In the genomic region with DNA sequence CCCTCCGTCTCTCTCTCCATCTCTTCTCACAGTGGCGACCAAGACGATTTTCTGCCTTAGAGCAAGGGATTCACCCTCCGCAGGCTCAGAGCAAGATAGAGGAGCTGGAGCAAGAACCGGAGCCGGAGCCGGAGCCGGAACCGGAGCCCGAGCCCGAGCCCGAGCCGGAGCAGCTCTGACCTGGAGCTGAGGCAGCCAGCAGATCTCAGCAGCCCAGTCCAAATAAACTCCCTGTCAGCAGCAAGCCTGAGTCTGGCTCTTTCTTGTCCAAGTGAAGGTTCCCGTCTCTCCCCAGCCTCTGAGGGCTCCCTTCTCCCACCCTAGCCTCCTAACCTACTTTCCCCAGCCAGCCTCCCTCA, we compare ENCODE assay signal across 8 cellular contexts. TPM values are rescaled to one million over a fixed set of nuclear protein-coding genes. Genes with fewer than 3 reads are reported as not detected.
A peak's percentile ranks its signal among the peaks of the same experiment; 100 is the strongest.
DNase-seq lines count a peak whose midpoint lies in the region; ATAC-seq and TF ChIP-seq lines count a peak whose summit lies in the region.

No MANE protein-coding gene starts in this region.

- no peaks in the 10 kb centered on the region for H3K9me3 ChIP-seq in AG04450 (ENCODE audit: control insufficient read depth, insufficient read depth, low read length)
- no peaks in the 10 kb centered on the region for H3K9me3 ChIP-seq in liver (ENCODE audit: control insufficient read depth in 4 of 4, low read length in 3 of 4)
- no peaks in the 10 kb centered on the region for H3K9me3 ChIP-seq in upper lobe of left lung

- H3K27ac ChIP-seq in AG04450 (ENCODE audit: low read depth, low read length): peak overlapping the region; percentile 39
- no peak overlapping the region for H3K27ac ChIP-seq in brain microvascular endothelial cell
- peak overlapping the region; percentile 50 to 90 for H3K27ac ChIP-seq in liver (ENCODE audit: low read depth in 1 of 2, low read length in 2 of 2)
- H3K27ac ChIP-seq in upper lobe of left lung: peak overlapping the region; percentile 25 to 68 (median 48)

- H3K27me3 ChIP-seq in AG04450 (ENCODE audit: control insufficient read depth, insufficient read depth, low read length): no peaks in the 10 kb centered on the region
- H3K27me3 ChIP-seq in brain microvascular endothelial cell (replicated peaks): no peaks in the 10 kb centered on the region
- H3K27me3 ChIP-seq in liver (ENCODE audit: control insufficient read depth in 4 of 4, insufficient read depth in 4 of 4, low read length in 3 of 4): no peaks in the 10 kb centered on the region
- H3K27me3 ChIP-seq in upper lobe of left lung: peaks cover 0 to 2% (median 0%) of the 10 kb centered on the region in 4 donors

- TF ChIP-seq CTCF in AG04450 (IDR thresholded peaks at IDR 0.05; ENCODE audit: low read depth, low read length) (no peak), brain microvascular endothelial cell (IDR thresholded peaks at IDR 0.05; ENCODE audit: low read depth, low read length, missing control alignments) (no peak), liver (IDR thresholded peaks at IDR 0.05; ENCODE audit: low read depth, low read length, missing input control) (no peak), upper lobe of left lung (IDR thresholded peaks at IDR 0.05) (no peak)

- no peak for TF ChIP-seq RAD21 in liver (IDR thresholded peaks at IDR 0.05)

- H3K4me3 ChIP-seq in AG04450 (ENCODE audit: low read depth, low read length): peak overlapping the region; percentile 55
- peak overlapping the region; percentile 5 for H3K4me3 ChIP-seq in brain microvascular endothelial cell (ENCODE audit: low read depth, low read length)
- H3K4me3 ChIP-seq in liver (ENCODE audit: low read depth in 1 of 3, low read length in 3 of 3): peak overlapping the region in 1 of 3 donors; percentile 26
- peak overlapping the region in 3 of 4 donors; percentile 30 to 48 (median 35) for H3K4me3 ChIP-seq in upper lobe of left lung

- no peak for DNase-seq in AG04450 (ENCODE audit: low read depth, low spot score)
- no peak for DNase-seq in brain microvascular endothelial cell
- DNase-seq in upper lobe of left lung: peak in 1 of 2 donors; percentile 84
- no peak for DNase-seq in activated CD8-positive, alpha-beta memory T cell treated with anti-CD3 and anti-CD28 coated beads for 24 hours
- DNase-seq in GM19240 (ENCODE audit: insufficient read length, low spot score): no peak

- H3K36me3 ChIP-seq in brain microvascular endothelial cell (replicated peaks) (no peaks in the 10 kb centered on the region), liver (ENCODE audit: control insufficient read depth in 4 of 4, insufficient read depth in 3 of 4, low read depth in 1 of 4, low read length in 3 of 4) (peaks cover 0 to 3% (median 0%) of the 10 kb centered on the region in 4 donors), upper lobe of left lung (no peaks in the 10 kb centered on the region)

- ATAC-seq in HG03354 (IDR thresholded peaks at IDR 0.05; ENCODE audit: poor library complexity, severe bottlenecking, unreplicated experiment): peak; percentile 4
- ATAC-seq in upper lobe of left lung (ENCODE audit: low FRiP score in 2 of 2): peak in 1 of 2 donors; percentile 60
- ATAC-seq in HG02981 (IDR thresholded peaks at IDR 0.05; ENCODE audit: unreplicated experiment): no peak

- peak overlapping the region in 1 of 2 donors; percentile 40 for H3K9ac ChIP-seq in liver (ENCODE audit: low read depth in 1 of 2, low read length in 2 of 2)

- POLR2A ChIA-PET in AG04450 (lab: Yijun Ruan, JAX): interaction anchor here (0.5 to 5.4 kb wide), 6 partner anchors 10 to 241 kb away, joined by 4 to 33 read pairs (median 5); a partner anchor contains a TSS

- TF ChIP-seq EP300 in upper lobe of left lung (IDR thresholded peaks at IDR 0.05): no peak

- 30% methylated on average over 14 of the region's 14 CpGs for WGBS in liver
- WGBS in upper lobe of left lung, 2 donors: 63 to 65% methylated on average over 13 to 14 of the region's 14 CpGs

- H3K4me1 ChIP-seq in liver (ENCODE audit: control insufficient read depth in 4 of 4, insufficient read depth in 4 of 4, low read length in 3 of 4): peaks cover 10 to 72% (median 62%) of the 10 kb centered on the region in 4 donors
- H3K4me1 ChIP-seq in upper lobe of left lung: peaks cover 9 to 22% (median 11%) of the 10 kb centered on the region in 4 donors

- CTCF ChIA-PET in AG04450 (lab: Charles Lee): interaction anchor here (0.6 to 7.6 kb wide), 13 partner anchors 9 to 148 kb away, joined by 3 to 124 read pairs (median 3); a partner anchor contains a TSS

- in situ Hi-C loops in brain microvascular endothelial cell (cut with HindIII; ENCODE audit: low pct_ligation_motif_present, low sequenced_read_pairs): no loop called here

- no peak for TF ChIP-seq POLR2A in upper lobe of left lung (IDR thresholded peaks at IDR 0.05)

TF ChIP-seq in liver, 16 proteins besides CTCF, POLR2A, EP300 and RAD21 (continues in another document):
- TF ChIP-seq EGR1 (IDR thresholded peaks at IDR 0.05; ENCODE audit: low read depth in 2 of 2) (no peak), HNF4G (IDR thresholded peaks at IDR 0.05) (no peak), FOXA2 (IDR thresholded peaks at IDR 0.05) (no peak), HNF4A (conservative IDR thresholded peaks at IDR 0.05) (no peak), JUND (IDR thresholded peaks at IDR 0.05) (no peak), NR2F2 (IDR thresholded peaks at IDR 0.05) (no peak), SP1 (IDR thresholded peaks at IDR 0.05) (no peak), TAF1 (conservative IDR thresholded peaks at IDR 0.05) (no peak), RXRA (IDR thresholded peaks at IDR 0.05) (no peak), FOXA1 (IDR thresholded peaks at IDR 0.05) (no peak), YY1 (IDR thresholded peaks at IDR 0.05) (no peak), GABPA (IDR thresholded peaks at IDR 0.05 in 1 of 2, conservative IDR thresholded peaks at IDR 0.05 in 1 of 2) (no peak)
- TF ChIP-seq, protein P1, sequence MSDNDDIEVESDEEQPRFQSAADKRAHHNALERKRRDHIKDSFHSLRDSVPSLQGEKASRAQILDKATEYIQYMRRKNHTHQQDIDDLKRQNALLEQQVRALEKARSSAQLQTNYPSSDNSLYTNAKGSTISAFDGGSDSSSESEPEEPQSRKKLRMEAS (IDR thresholded peaks at IDR 0.05): no peak
- TF ChIP-seq, protein P2, sequence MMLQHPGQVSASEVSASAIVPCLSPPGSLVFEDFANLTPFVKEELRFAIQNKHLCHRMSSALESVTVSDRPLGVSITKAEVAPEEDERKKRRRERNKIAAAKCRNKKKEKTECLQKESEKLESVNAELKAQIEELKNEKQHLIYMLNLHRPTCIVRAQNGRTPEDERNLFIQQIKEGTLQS (IDR thresholded peaks at IDR 0.05): no peak
- TF ChIP-seq, protein P3, sequence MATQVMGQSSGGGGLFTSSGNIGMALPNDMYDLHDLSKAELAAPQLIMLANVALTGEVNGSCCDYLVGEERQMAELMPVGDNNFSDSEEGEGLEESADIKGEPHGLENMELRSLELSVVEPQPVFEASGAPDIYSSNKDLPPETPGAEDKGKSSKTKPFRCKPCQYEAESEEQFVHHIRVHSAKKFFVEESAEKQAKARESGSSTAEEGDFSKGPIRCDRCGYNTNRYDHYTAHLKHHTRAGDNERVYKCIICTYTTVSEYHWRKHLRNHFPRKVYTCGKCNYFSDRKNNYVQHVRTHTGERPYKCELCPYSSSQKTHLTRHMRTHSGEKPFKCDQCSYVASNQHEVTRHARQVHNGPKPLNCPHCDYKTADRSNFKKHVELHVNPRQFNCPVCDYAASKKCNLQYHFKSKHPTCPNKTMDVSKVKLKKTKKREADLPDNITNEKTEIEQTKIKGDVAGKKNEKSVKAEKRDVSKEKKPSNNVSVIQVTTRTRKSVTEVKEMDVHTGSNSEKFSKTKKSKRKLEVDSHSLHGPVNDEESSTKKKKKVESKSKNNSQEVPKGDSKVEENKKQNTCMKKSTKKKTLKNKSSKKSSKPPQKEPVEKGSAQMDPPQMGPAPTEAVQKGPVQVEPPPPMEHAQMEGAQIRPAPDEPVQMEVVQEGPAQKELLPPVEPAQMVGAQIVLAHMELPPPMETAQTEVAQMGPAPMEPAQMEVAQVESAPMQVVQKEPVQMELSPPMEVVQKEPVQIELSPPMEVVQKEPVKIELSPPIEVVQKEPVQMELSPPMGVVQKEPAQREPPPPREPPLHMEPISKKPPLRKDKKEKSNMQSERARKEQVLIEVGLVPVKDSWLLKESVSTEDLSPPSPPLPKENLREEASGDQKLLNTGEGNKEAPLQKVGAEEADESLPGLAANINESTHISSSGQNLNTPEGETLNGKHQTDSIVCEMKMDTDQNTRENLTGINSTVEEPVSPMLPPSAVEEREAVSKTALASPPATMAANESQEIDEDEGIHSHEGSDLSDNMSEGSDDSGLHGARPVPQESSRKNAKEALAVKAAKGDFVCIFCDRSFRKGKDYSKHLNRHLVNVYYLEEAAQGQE (IDR thresholded peaks at IDR 0.05): no peak

RNA-seq across cellular contexts. Expression of a gene that starts 5.9 kb away (rescaled TPM):
- polyA plus RNA-seq in AG04450 (2011; rRNA removed): 0.11 and 0.33 TPM in 2 replicates
- polyA minus RNA-seq in AG04450 (2011; rRNA and poly(A)+ RNA removed): 0.09 and 0.22 TPM in 2 replicates
- under 1 TPM; 0.14 to 0.42 TPM for total RNA-seq in liver
- 1 to 10 TPM in 1 of 2 donors, under 1 TPM in 1; 0.53 to 1.2 TPM for polyA plus RNA-seq in liver
- 1 to 10 TPM in 4 of 6 donors, under 1 TPM in 2; 0.46 to 2.6 (median 1.5) TPM for total RNA-seq in upper lobe of left lung

RNA-seq across cellular contexts. Expression of a gene that starts 11.1 kb away (rescaled TPM):
- 24.8 and 24.9 TPM in 2 replicates for polyA plus RNA-seq in AG04450 (2011; rRNA removed)
- polyA minus RNA-seq in AG04450 (2011; rRNA and poly(A)+ RNA removed): 17.8 and 18.5 TPM in 2 replicates
- 10 to 100 TPM; 22.5 to 44.8 TPM for total RNA-seq in liver
- polyA plus RNA-seq in liver: 10 to 100 TPM; 15.9 to 41.5 TPM
- total RNA-seq in upper lobe of left lung: 10 to 100 TPM; 10.5 to 86.6 (median 35.6) TPM

RNA-seq across cellular contexts. Expression of a gene that starts 12.0 kb away (rescaled TPM):
- polyA plus RNA-seq in AG04450 (2011; rRNA removed) (155 and 170 TPM in 2 replicates), liver (100 to 1,000 TPM; 103 to 261 TPM)
- 73.0 and 109 TPM in 2 replicates for polyA minus RNA-seq in AG04450 (2011; rRNA and poly(A)+ RNA removed)
- total RNA-seq in liver (100 to 1,000 TPM in 1 of 2 donors, 10 to 100 TPM in 1; 26.3 to 106 TPM), upper lobe of left lung (100 to 1,000 TPM; 142 to 463 (median 224) TPM)

RNA-seq across cellular contexts. Expression of a gene that starts 25.2 kb away (rescaled TPM):
- polyA plus RNA-seq in AG04450 (2011; rRNA removed) (241 and 263 TPM in 2 replicates), liver (100 to 1,000 TPM; 194 to 235 TPM)
- polyA minus RNA-seq in AG04450 (2011; rRNA and poly(A)+ RNA removed): 148 and 185 TPM in 2 replicates
- total RNA-seq in liver (100 to 1,000 TPM in 1 of 2 donors, 10 to 100 TPM in 1; 59.6 to 131 TPM), upper lobe of left lung (100 to 1,000 TPM; 136 to 221 (median 144) TPM)

RNA-seq across cellular contexts. Expression of a gene that starts 43.4 kb away (rescaled TPM):
- polyA plus RNA-seq in AG04450 (2011; rRNA removed): 5.2 and 7.6 TPM in 2 replicates
- polyA minus RNA-seq in AG04450 (2011; rRNA and poly(A)+ RNA removed): 6.8 and 7.5 TPM in 2 replicates
- total RNA-seq in liver: 1 to 10 TPM in 1 of 2 donors, under 1 TPM in 1; 0.59 to 2.1 TPM
- 1 to 10 TPM; 1.4 to 2.4 TPM for polyA plus RNA-seq in liver
- total RNA-seq in upper lobe of left lung: 10 to 100 TPM in 5 of 6 donors, 1 to 10 TPM in 1; 8.1 to 47.1 (median 16.5) TPM
